Comparison of ENCODE assay signal across 28 cellular contexts in genomic region chr17:8741771-8742170, GRCh38. TPM values are rescaled to one million over a fixed set of nuclear protein-coding genes. Genes with fewer than 3 reads are reported as not detected.
"Had no signal": no experiment of that assay in that cellular context is flagged by ENCODE, and none has a peak within 500 bp of the region (broad histone marks: within the 10 kb centered on the region; RNA-seq: fewer than 3 reads in every experiment).

No MANE protein-coding gene starts in this region.

- H3K27ac ChIP-seq: breast epithelium, SJCRH30, VCaP had no signal

- H3K36me3 ChIP-seq: breast epithelium, MG63, SJCRH30 had no signal

- H3K27me3 Mint-ChIP-seq: activated naive CD4-positive, alpha-beta T cell treated with anti-CD3 and anti-CD28 coated beads, Interleukin-2, amount 50 U/mL, for 24 hours had no signal

- ATAC-seq: Panc1 had no signal

- H3K36me3 Mint-ChIP-seq: activated naive CD4-positive, alpha-beta T cell treated with anti-CD3 and anti-CD28 coated beads, Interleukin-2, amount 50 U/mL, for 24 hours had no signal

- H3K27ac Mint-ChIP-seq: activated CD4-positive, alpha-beta memory T cell treated with anti-CD3 and anti-CD28 coated beads, Interleukin-2, amount 10 ng/mL, durations not matched to agents 7 days and 5 days; activated CD4-positive, alpha-beta T cell treated with anti-CD3 and anti-CD28 coated beads, Interleukin-2, amount 10 ng/mL, durations not matched to agents 7 days and 5 days; activated naive CD4-positive, alpha-beta T cell treated with anti-CD3 and anti-CD28 coated beads, Interleukin-2, amount 50 U/mL, for 24 hours had no signal

- H3K27me3 ChIP-seq: breast epithelium, SJCRH30 had no signal

- H3K4me1 ChIP-seq: breast epithelium, SJCRH30 had no signal

- H3K4me3 ChIP-seq: breast epithelium, MG63, SJCRH30 had no signal

- H3K9me3 ChIP-seq: breast epithelium, MG63, SJCRH30, SK-N-SH had no signal

- DNase-seq: activated CD4-positive, alpha-beta memory T cell treated with anti-CD3 and anti-CD28 coated beads, Interleukin-2, amount 10 ng/mL, durations not matched to agents 7 days and 5 days; activated CD4-positive, alpha-beta T cell treated with anti-CD3 and anti-CD28 coated beads, Interleukin-2, amount 10 ng/mL, durations not matched to agents 7 days and 5 days; activated CD4-positive, CD25-positive, alpha-beta regulatory T cell; activated effector memory CD4-positive, alpha-beta T cell treated with Interleukin-2 at 50 U/mL for 16 hours; activated naive CD4-positive, alpha-beta T cell; activated T-cell treated with anti-CD3 and anti-CD28 coated beads for 4 hours; aorta; central memory CD4-positive, alpha-beta T cell; MG63; MV-4-11; NCI-H1092 treated with DMSO at 0.1 percent for 48 hours; NCI-H1417 treated with DMSO at 0.1 percent for 48 hours; NCI-H1694; NCI-H2029 treated with DMSO at 0.1 percent for 48 hours; NCI-H510A treated with DMSO at 0.1 percent for 48 hours; NCI-H69; NK-92 treated with Interleukin-12 subunit alpha and Interleukin-12 subunit beta, amount 100 ng/mL, for 24 hours; OCI-M1; Right ventricle myocardium superior; RPMI8226; SJCRH30; SK-N-SH; T-helper 1 cell had no signal

- H3K4me3 Mint-ChIP-seq: activated CD4-positive, alpha-beta memory T cell treated with anti-CD3 and anti-CD28 coated beads, Interleukin-2, amount 10 ng/mL, durations not matched to agents 7 days and 5 days; activated CD4-positive, alpha-beta T cell treated with anti-CD3 and anti-CD28 coated beads, Interleukin-2, amount 10 ng/mL, durations not matched to agents 7 days and 5 days had no signal

- H3K9me3 Mint-ChIP-seq: activated CD4-positive, alpha-beta memory T cell treated with anti-CD3 and anti-CD28 coated beads, Interleukin-2, amount 10 ng/mL, durations not matched to agents 7 days and 5 days; activated CD4-positive, alpha-beta T cell treated with anti-CD3 and anti-CD28 coated beads, Interleukin-2, amount 10 ng/mL, durations not matched to agents 7 days and 5 days; activated naive CD4-positive, alpha-beta T cell treated with anti-CD3 and anti-CD28 coated beads, Interleukin-2, amount 50 U/mL, for 24 hours had no signal

RNA-seq across cellular contexts. Expression of gene CCDC42, which starts 2.9 kb away (rescaled TPM):
- total RNA-seq: breast epithelium, Right ventricle myocardium superior, SJCRH30 had no signal
- polyA plus RNA-seq: SK-N-SH had no signal

RNA-seq across cellular contexts. Expression of gene SPDYE4, which starts 16.6 kb away (rescaled TPM):
- total RNA-seq: activated CD4-positive, alpha-beta memory T cell treated with anti-CD3 and anti-CD28 coated beads, Interleukin-2, amount 10 ng/mL, durations not matched to agents 7 days and 5 days; activated CD4-positive, alpha-beta T cell treated with anti-CD3 and anti-CD28 coated beads, Interleukin-2, amount 10 ng/mL, durations not matched to agents 7 days and 5 days; activated CD8-positive, alpha-beta memory T cell treated with anti-CD3 and anti-CD28 coated beads for 36 hours; aorta; breast epithelium; Right ventricle myocardium superior; SJCRH30 had no signal
- polyA plus RNA-seq: aorta, SK-N-SH had no signal

RNA-seq across cellular contexts. Expression of gene MFSD6L, which starts 57.4 kb away (rescaled TPM):
- total RNA-seq: activated CD8-positive, alpha-beta memory T cell treated with anti-CD3 and anti-CD28 coated beads for 36 hours; SJCRH30 had no signal
- polyA plus RNA-seq: aorta, SK-N-SH had no signal
